Comparison of ENCODE assay signal across 15 cellular contexts in genomic region chr19:49988433-49988832, GRCh38. TPM values are rescaled to one million over a fixed set of nuclear protein-coding genes. Genes with fewer than 3 reads are reported as not detected.
A peak's percentile ranks its signal among the peaks of the same experiment; 100 is the strongest.
DNase-seq lines count a peak whose midpoint lies in the region; ATAC-seq and TF ChIP-seq lines count a peak whose summit lies in the region.
"Had no signal": no experiment of that assay in that cellular context is flagged by ENCODE, and none has a peak within 500 bp of the region (broad histone marks: within the 10 kb centered on the region; RNA-seq: fewer than 3 reads in every experiment).

No MANE protein-coding gene starts in this region.

- H3K36me3 ChIP-seq in IMR-90 (ENCODE audit: control insufficient read depth, insufficient read depth, low read length) (peaks cover 38% of the 10 kb centered on the region), osteoblast (ENCODE audit: insufficient read depth, low read length) (peaks cover 38% of the 10 kb centered on the region), Peyer's patch (peaks cover 0 to 89% (median 0%) of the 10 kb centered on the region in 3 donors)

- peaks cover 15% of the 10 kb centered on the region for H3K9me1 ChIP-seq in IMR-90 (ENCODE audit: insufficient read depth, low read length)

- H2BK5ac ChIP-seq in IMR-90 (ENCODE audit: low read depth, low read length, poor library complexity, severe bottlenecking) = no peak overlapping the region

- in situ Hi-C loops in IMR-90 (cut with MboI; ENCODE audit: low sequenced_read_pairs) (loop anchor here (10.0 kb wide), 1 partner anchor 54 kb away; no protein-coding TSS in a partner anchor), astrocyte of the spinal cord (cut with HindIII; ENCODE audit: low sequenced_read_pairs) (no loop called here)

- POLR2A ChIA-PET in IMR-90 (lab: Charles Lee; ENCODE audit: unreplicated experiment) = no interaction called here

- H3K18ac ChIP-seq in IMR-90 (ENCODE audit: low read depth, low read length) = no peak overlapping the region

- H2BK120ac ChIP-seq in IMR-90 (ENCODE audit: low read depth, low read length) = no peak overlapping the region

- no peaks in the 10 kb centered on the region for H3K27me3 ChIP-seq in IMR-90 (ENCODE audit: control insufficient read depth, insufficient read depth, low read length)
- H3K27me3 ChIP-seq in osteoblast (ENCODE audit: insufficient read depth, low read length) = no peaks in the 10 kb centered on the region
- H3K27me3 ChIP-seq in Peyer's patch = no peaks in the 10 kb centered on the region
- H3K27me3 ChIP-seq: tibial artery had no signal

- no peak overlapping the region for H4K8ac ChIP-seq in IMR-90 (ENCODE audit: low read depth in 2 of 2, low read length in 2 of 2)

- H4K91ac ChIP-seq in IMR-90 (ENCODE audit: insufficient read depth, low read depth, low read length) = no peak overlapping the region

- H3K79me1 ChIP-seq in IMR-90 (ENCODE audit: low read depth in 1 of 2, low read length in 2 of 2) = peaks cover 0 to 9% of the 10 kb centered on the region in 2 experiments; a peak in 1 of 4 replicates

- H2BK15ac ChIP-seq in IMR-90 (ENCODE audit: low read depth, low read length) = no peak overlapping the region

- no peak overlapping the region for H2AK5ac ChIP-seq in IMR-90 (ENCODE audit: low read depth, low read length)

- dilution Hi-C loops in IMR-90 (cut with HindIII; ENCODE audit: low sequenced_read_pairs, unreplicated experiment) = no loop called here

- H2AFZ ChIP-seq in IMR-90 (replicated peaks; ENCODE audit: low read length, poor library complexity) (no peak overlapping the region), osteoblast (ENCODE audit: low read length) (no peak overlapping the region)

- H3K23ac ChIP-seq in IMR-90 (ENCODE audit: low read depth, low read length) = no peak overlapping the region

- WGBS in IMR-90 (ENCODE audit: extremely low coverage in 2 of 2, insufficient read length in 1 of 2), 2 experiments = 73% methylated on average over 3 of the region's 9 CpGs; no CpG with 5 or more reads in 1 of the 2 experiments

- no peak overlapping the region for H4K5ac ChIP-seq in IMR-90 (ENCODE audit: low read depth, low read length)

- H3K27ac ChIP-seq in IMR-90 (ENCODE audit: insufficient read depth, low read length) = no peak overlapping the region
- no peak overlapping the region for H3K27ac ChIP-seq in osteoblast (ENCODE audit: low read depth, low read length)
- H3K27ac ChIP-seq in Peyer's patch = no peak overlapping the region
- H3K27ac ChIP-seq: tibial artery, WERI-Rb-1 had no signal

- H3K9ac ChIP-seq in IMR-90 (ENCODE audit: low read depth, low read length) = no peak overlapping the region

- peak; percentile 21 to 30 for DNase-seq in activated CD4-positive, alpha-beta T cell treated with anti-CD3 and anti-CD28 coated beads, Interleukin-2, amount 50 U/mL, for 48 hours
- no peak for DNase-seq in activated CD4-positive, alpha-beta T cell treated with anti-CD3 and anti-CD28 coated beads for 4 hours
- DNase-seq in IMR-90 (peak; percentile 83), astrocyte of the spinal cord (ENCODE audit: low read depth, low spot score) (peak; percentile 25), osteoblast (ENCODE audit: insufficient read length, low spot score, missing footprints) (peak; percentile 93), GM19240 (ENCODE audit: insufficient read length, low spot score) (no peak), Peyer's patch (no peak), NOMO-1 treated with DMSO at 0.1 percent for 48 hours (lab: John Stamatoyannopoulos, UW; ENCODE audit: unreplicated experiment) (no peak)
- DNase-seq: DMS79; effector memory CD4-positive, alpha-beta T cell; NCI-H345; tibial artery; WERI-Rb-1 had no signal

- H3K4me3 ChIP-seq in IMR-90 (ENCODE audit: insufficient read depth, low read depth, low read length) (no peak overlapping the region), astrocyte of the spinal cord (ENCODE audit: low read depth, low read length) (no peak overlapping the region), osteoblast (ENCODE audit: insufficient read depth, low read length) (no peak overlapping the region), Peyer's patch (no peak overlapping the region)
- H3K4me3 ChIP-seq: tibial artery had no signal

- H4K20me1 ChIP-seq in IMR-90 (ENCODE audit: insufficient read depth, low read length) (peaks cover 21% of the 10 kb centered on the region), osteoblast (ENCODE audit: insufficient read depth, low read length) (peaks cover 44% of the 10 kb centered on the region)

- H3K9me3 ChIP-seq in IMR-90 (ENCODE audit: control insufficient read depth, insufficient read depth, low read length) (no peaks in the 10 kb centered on the region), osteoblast (ENCODE audit: low read depth, low read length) (no peaks in the 10 kb centered on the region), Peyer's patch (no peaks in the 10 kb centered on the region)
- H3K9me3 ChIP-seq: tibial artery had no signal

- H3K4me1 ChIP-seq in IMR-90 (ENCODE audit: control insufficient read depth, insufficient read depth, low read length) (no peaks in the 10 kb centered on the region), osteoblast (ENCODE audit: insufficient read depth, low read length) (no peaks in the 10 kb centered on the region), Peyer's patch (no peaks in the 10 kb centered on the region)
- H3K4me1 ChIP-seq: tibial artery had no signal

- no peak overlapping the region for H3K14ac ChIP-seq in IMR-90 (replicated peaks; ENCODE audit: low read depth, low read length)

- no peak overlapping the region for H3K56ac ChIP-seq in IMR-90 (ENCODE audit: extremely low read depth, insufficient read depth, low read length)

- peak; percentile 5; the same call in 1 of the 2 replicates for ATAC-seq in IMR-90 (ENCODE audit: low read depth)

- no peak for TF ChIP-seq CTCF in IMR-90 (conservative IDR thresholded peaks at IDR 0.05; ENCODE audit: low read depth, low read length)
- no peak for TF ChIP-seq CTCF in astrocyte of the spinal cord (IDR thresholded peaks at IDR 0.05; ENCODE audit: low read depth, low read length)
- TF ChIP-seq CTCF in osteoblast (IDR thresholded peaks at IDR 0.05; ENCODE audit: extremely low read depth, low read depth, low read length) = no peak
- no peak for TF ChIP-seq CTCF in Peyer's patch (IDR thresholded peaks at IDR 0.05)

- H2AK9ac ChIP-seq in IMR-90 (replicated peaks; ENCODE audit: low read depth, low read length, poor library complexity) = peak overlapping the region; percentile 12

- H2BK20ac ChIP-seq in IMR-90 (ENCODE audit: low read depth, low read length) = no peak overlapping the region

- CTCF ChIA-PET in IMR-90 (lab: Yijun Ruan, JAX) = no interaction called here

- H3K4ac ChIP-seq in IMR-90 (ENCODE audit: low read depth, low read length) = no peak overlapping the region

- no TSS peak for BruUV-seq in IMR-90 (replicated peaks; lab: Mats Ljungman, UMichigan)

- no peaks in the 10 kb centered on the region for H3K79me2 ChIP-seq in osteoblast (ENCODE audit: insufficient read depth, low read length)

- intact Hi-C loops in IMR-90 (cut with micrococcal nuclease) = no loop called here

- TF ChIP-seq RAD21 in IMR-90 (IDR thresholded peaks at IDR 0.05; ENCODE audit: low read length) = no peak

- TF ChIP-seq POLR2A in IMR-90 (IDR thresholded peaks at IDR 0.05; ENCODE audit: low read depth, low read length) (no peak), Peyer's patch (IDR thresholded peaks at IDR 0.05) (no peak)

- H3K4me2 ChIP-seq in IMR-90 (ENCODE audit: low read depth, low read length) (no peak overlapping the region), osteoblast (ENCODE audit: insufficient read depth, low read length) (no peak overlapping the region)

TF ChIP-seq in IMR-90, 13 proteins besides CTCF, POLR2A, EP300 and RAD21:
- TF ChIP-seq CHD1 (IDR thresholded peaks at IDR 0.05; ENCODE audit: low read depth, low read length) = no peak
- TF ChIP-seq FOS (IDR thresholded peaks at IDR 0.05; ENCODE audit: low read depth, low read length) = 0 out of 2 replicates have a peak, but pooled peaks have one; percentile 2

RNA-seq across cellular contexts. Expression of gene SIGLEC11, which starts 27.5 kb away (rescaled TPM):
- not detected in 2 replicates for total RNA-seq in IMR-90 (2012; rRNA removed)
- not detected in 2 replicates for polyA plus RNA-seq in IMR-90 (2012; rRNA removed)
- polyA plus RNA-seq in IMR-90 (2012; cell fraction: cytosol; rRNA removed) = not detected in 2 replicates
- polyA plus RNA-seq in IMR-90 (2012; cell fraction: nucleus; rRNA removed; ENCODE audit: low replicate concordance) = not detected in 2 replicates
- total RNA-seq in osteoblast = under 0.01 TPM in 1 of 2 replicates, not detected in the other
- total RNA-seq in Peyer's patch = 1 to 10 TPM in 1 of 4 donors, under 1 TPM in 1, not detected in 2; 0.94 to 1.7 TPM
- total RNA-seq: A673, progenitor cell of endocrine pancreas had no signal

RNA-seq across cellular contexts. Expression of gene VRK3, which starts 36.7 kb away (rescaled TPM):
- total RNA-seq in IMR-90 (2012; rRNA removed) (20.6 and 28.7 TPM in 2 replicates), osteoblast (24.2 and 30.6 TPM in 2 replicates), Peyer's patch (10 to 100 TPM; 76.7 to 98.1 (median 83.9) TPM)
- 27.9 and 35.8 TPM in 2 replicates for polyA plus RNA-seq in IMR-90 (2012; rRNA removed)
- 25.1 and 26.2 TPM in 2 replicates for polyA plus RNA-seq in IMR-90 (2012; cell fraction: cytosol; rRNA removed)
- 35.4 and 41.3 TPM in 2 replicates for polyA plus RNA-seq in IMR-90 (2012; cell fraction: nucleus; rRNA removed; ENCODE audit: low replicate concordance)

RNA-seq across cellular contexts. Expression of gene ZNF473, which starts 37.4 kb away (rescaled TPM):
- 10.8 and 13.3 TPM in 2 replicates for total RNA-seq in IMR-90 (2012; rRNA removed)
- polyA plus RNA-seq in IMR-90 (2012; rRNA removed) = 3.6 and 4.5 TPM in 2 replicates
- 1.2 and 1.9 TPM in 2 replicates for polyA plus RNA-seq in IMR-90 (2012; cell fraction: cytosol; rRNA removed)
- polyA plus RNA-seq in IMR-90 (2012; cell fraction: nucleus; rRNA removed; ENCODE audit: low replicate concordance) = 5.0 and 6.3 TPM in 2 replicates
- 8.3 and 8.8 TPM in 2 replicates for total RNA-seq in osteoblast
- total RNA-seq in Peyer's patch = 10 to 100 TPM in 1 of 4 donors, 1 to 10 TPM in 3; 7.5 to 14.9 (median 9.2) TPM

RNA-seq across cellular contexts. Expression of gene NUP62, which starts 59.1 kb away (rescaled TPM):
- total RNA-seq in IMR-90 (2012; rRNA removed) = 21.3 and 26.4 TPM in 2 replicates
- polyA plus RNA-seq in IMR-90 (2012; rRNA removed) = 29.7 and 32.4 TPM in 2 replicates
- 15.8 and 24.2 TPM in 2 replicates for polyA plus RNA-seq in IMR-90 (2012; cell fraction: cytosol; rRNA removed)
- 26.5 and 28.5 TPM in 2 replicates for polyA plus RNA-seq in IMR-90 (2012; cell fraction: nucleus; rRNA removed; ENCODE audit: low replicate concordance)
- total RNA-seq in osteoblast = 21.2 and 22.8 TPM in 2 replicates
- 10 to 100 TPM; 40.0 to 54.5 (median 46.0) TPM for total RNA-seq in Peyer's patch

RNA-seq across cellular contexts. Expression of gene ATF5, which starts 59.4 kb away (rescaled TPM):
- total RNA-seq in IMR-90 (2012; rRNA removed) (2.7 and 3.3 TPM in 2 replicates), osteoblast (6.2 and 8.3 TPM in 2 replicates), Peyer's patch (10 to 100 TPM in 3 of 4 donors, 1 to 10 TPM in 1; 3.3 to 21.4 (median 18.2) TPM)
- polyA plus RNA-seq in IMR-90 (2012; rRNA removed) = 13.3 and 15.7 TPM in 2 replicates
- 14.8 and 22.7 TPM in 2 replicates for polyA plus RNA-seq in IMR-90 (2012; cell fraction: cytosol; rRNA removed)
- 22.9 and 36.5 TPM in 2 replicates for polyA plus RNA-seq in IMR-90 (2012; cell fraction: nucleus; rRNA removed; ENCODE audit: low replicate concordance)

Comparison
In these comparisons a context has a peak if more than half of its experiments do, and no peak if none do; other contexts are left out.
1. DNase-seq: peak in activated CD4-positive, alpha-beta T cell treated with anti-CD3 and anti-CD28 coated beads, Interleukin-2, amount 50 U/mL, for 48 hours (2 of 2), IMR-90 (single experiment), astrocyte of the spinal cord (single experiment) and osteoblast (single experiment); none in activated CD4-positive, alpha-beta T cell treated with anti-CD3 and anti-CD28 coated beads for 4 hours (0 of 2), GM19240 (single experiment), Peyer's patch (0 of 3) and NOMO-1 treated with DMSO at 0.1 percent for 48 hours (single experiment).